In genomic region chr20:5126512-5127203, GRCh38 we compare ENCODE assay signal across 1 cellular context.
TF ChIP-seq lines count a peak whose summit lies in the region.

CDS2 (plus strand) TSS chr20:5127008; CDS start chr20:5127093, 85 bp downstream.

TF ChIP-seq in K562, 482 proteins besides CTCF, POLR2A, EP300 and RAD21 (continued from another document and continues in another):
- no peak for TF ChIP-seq ZBTB40 (IDR thresholded peaks at IDR 0.05)
- no peak for TF ChIP-seq ZBTB40 (CRISPR knock-in tag; IDR thresholded peaks at IDR 0.05)
- TF ChIP-seq NR3C1 (CRISPR knock-in tag; IDR thresholded peaks at IDR 0.05) = 0 out of 2 replicates have a peak, but pooled peaks have one; percentile 25
- no peak for TF ChIP-seq SMARCB1 (IDR thresholded peaks at IDR 0.05; ENCODE audit: insufficient read length, low read depth)
- no peak for TF ChIP-seq KDM1A (IDR thresholded peaks at IDR 0.05)
- no peak for TF ChIP-seq NR0B1 (IDR thresholded peaks at IDR 0.05; ENCODE audit: partially characterized antibody)
- TF ChIP-seq NRF1 (conservative IDR thresholded peaks at IDR 0.05 in 1 of 2, IDR thresholded peaks at IDR 0.05 in 1 of 2) = peak; percentile 95
- TF ChIP-seq CBX3 (IDR thresholded peaks at IDR 0.05; ENCODE audit: borderline replicate concordance in 1 of 2, low read length in 2 of 2) = peak in 1 of 2 experiments; percentile 62; a peak in 1 of 3 replicates
- no peak for TF ChIP-seq ATF1 (CRISPR knock-in tag; IDR thresholded peaks at IDR 0.05)
- TF ChIP-seq ATF1 (tag; IDR thresholded peaks at IDR 0.05) = peak; percentile 42
- TF ChIP-seq KLF16 (IDR thresholded peaks at IDR 0.05) = peak; percentile 55; the same call in 1 of the 2 replicates
- no peak for TF ChIP-seq NKRF (IDR thresholded peaks at IDR 0.05; ENCODE audit: borderline replicate concordance)
- TF ChIP-seq STAT6 (CRISPR knock-in tag; IDR thresholded peaks at IDR 0.05) = no peak
- peak; percentile 81 for TF ChIP-seq RBBP5 (IDR thresholded peaks at IDR 0.05; ENCODE audit: borderline replicate concordance, insufficient read depth, low read length, poor library complexity, severe bottlenecking)
- TF ChIP-seq ZNF41 (CRISPR knock-in tag; conservative IDR thresholded peaks at IDR 0.05) = no peak
- TF ChIP-seq CEBPG (CRISPR knock-in tag; IDR thresholded peaks at IDR 0.05) = peak; percentile 62
- peak in 1 of 2 experiments; percentile 63; a peak in 2 of 4 replicates for TF ChIP-seq CEBPG (tag; conservative IDR thresholded peaks at IDR 0.05 in 1 of 2, IDR thresholded peaks at IDR 0.05 in 1 of 2)
- no peak for TF ChIP-seq NCOA6 (IDR thresholded peaks at IDR 0.05)
- TF ChIP-seq SNRNP70 (optimal IDR thresholded peaks at IDR 0.05; ENCODE audit: low read depth, low read length) = no peak
- TF ChIP-seq CBFB (CRISPR knock-in tag; IDR thresholded peaks at IDR 0.05) = no peak
- no peak for TF ChIP-seq ZNF449 (CRISPR knock-in tag; IDR thresholded peaks at IDR 0.05)
- no peak for TF ChIP-seq PTRF (tag; IDR thresholded peaks at IDR 0.05)
- peak; percentile 42; the same call in 1 of the 2 replicates for TF ChIP-seq ETV5 (CRISPR knock-in tag; IDR thresholded peaks at IDR 0.05; ENCODE audit: low read depth)
- TF ChIP-seq E2F1 (CRISPR knock-in tag; IDR thresholded peaks at IDR 0.05) = 0 out of 2 replicates have a peak, but pooled peaks have one; percentile 67
- peak; percentile 18; the same call in 1 of the 2 replicates for TF ChIP-seq CREB1 (IDR thresholded peaks at IDR 0.05)
- TF ChIP-seq CREB1 (CRISPR knock-in tag; IDR thresholded peaks at IDR 0.05) = peak; percentile 58
- TF ChIP-seq MNT (conservative IDR thresholded peaks at IDR 0.05) = peak; percentile 19 to 42; a peak in 2 of 4 replicates
- TF ChIP-seq PPARD (CRISPR knock-in tag; IDR thresholded peaks at IDR 0.05) = no peak
- peak; percentile 52 for TF ChIP-seq EGR1 (conservative IDR thresholded peaks at IDR 0.05)
- peak; percentile 56; the same call in 1 of the 2 replicates for TF ChIP-seq ZBTB7A (IDR thresholded peaks at IDR 0.05; ENCODE audit: borderline replicate concordance, control insufficient read depth, low read depth, low read length)
- TF ChIP-seq CCNT2 (IDR thresholded peaks at IDR 0.05; ENCODE audit: borderline replicate concordance, extremely low read depth, insufficient read length, low read depth, low read length) = peak; percentile 79
- TF ChIP-seq TBP (optimal IDR thresholded peaks at IDR 0.05; ENCODE audit: low read depth, low read length) = peak; percentile 87
- TF ChIP-seq TFAP4 (CRISPR knock-in tag; IDR thresholded peaks at IDR 0.05; ENCODE audit: borderline replicate concordance) = peak; percentile 37
- TF ChIP-seq CC2D1A (IDR thresholded peaks at IDR 0.05) = peak; percentile 76; the same call in 1 of the 2 replicates
- TF ChIP-seq MAZ (CRISPR knock-in tag; conservative IDR thresholded peaks at IDR 0.05 in 1 of 2, IDR thresholded peaks at IDR 0.05 in 1 of 2) = peak; percentile 69 to 73; a peak in 3 of 4 replicates
- TF ChIP-seq NEUROD1 (IDR thresholded peaks at IDR 0.05; ENCODE audit: borderline replicate concordance, low read depth, low read length, partially characterized antibody) = peak; percentile 8
